In the genomic region with DNA sequence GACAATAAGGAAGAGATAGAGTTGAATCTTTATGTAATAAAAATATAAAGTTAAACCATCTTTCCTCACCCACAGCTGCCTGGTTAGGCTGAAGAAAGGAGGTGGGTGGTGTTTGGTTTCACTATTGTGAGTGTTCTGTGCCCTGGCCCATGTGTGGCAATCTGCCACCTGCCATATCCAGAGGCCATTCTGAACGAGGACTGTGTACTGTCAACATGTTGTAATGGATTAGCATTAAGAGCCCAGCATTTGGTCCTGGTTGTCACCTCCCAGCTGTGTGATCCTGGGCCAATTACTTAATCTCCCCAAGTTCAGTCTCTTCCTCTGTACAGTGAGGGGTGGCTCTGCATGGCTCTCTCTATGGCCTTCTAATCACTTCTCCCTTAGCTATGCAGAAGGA, we compare ENCODE assay signal across 12 cellular contexts.
DNase-seq lines count a peak whose midpoint lies in the region; ATAC-seq and TF ChIP-seq lines count a peak whose summit lies in the region.
"Had no signal": no experiment of that assay in that cellular context is flagged by ENCODE, and none has a peak within 500 bp of the region (broad histone marks: within the 10 kb centered on the region; RNA-seq: fewer than 3 reads in every experiment).

No MANE protein-coding gene starts in this region.

- CTCF ChIA-PET in PC-3 (lab: Charles Lee), result no interaction called here

- H2AFZ ChIP-seq in OCI-LY3 (ENCODE audit: low read depth, low read length), result peak overlapping the region; percentile 60
- H2AFZ ChIP-seq in PC-3 (ENCODE audit: low read length), result no peak overlapping the region

- peak overlapping the region; percentile 4; the same call in 1 of the 2 replicates for H3K4me2 ChIP-seq in OCI-LY3 (ENCODE audit: low read length)
- H3K4me2 ChIP-seq in PC-3 (ENCODE audit: low read length), result no peak overlapping the region

- H3K36me3 ChIP-seq in OCI-LY3 (replicated peaks; ENCODE audit: low read depth, low read length) (peaks cover 2% of the 10 kb centered on the region), PC-3 (ENCODE audit: low read depth, low read length) (no peaks in the 10 kb centered on the region)

- H4K20me1 ChIP-seq in OCI-LY3 (ENCODE audit: insufficient read depth, low read length), result no peaks in the 10 kb centered on the region
- H4K20me1 ChIP-seq in PC-3 (ENCODE audit: low read length), result no peaks in the 10 kb centered on the region

- H3K27ac ChIP-seq in OCI-LY3 (ENCODE audit: low read length) (no peak overlapping the region), PC-3 (ENCODE audit: low read length) (no peak overlapping the region)

- H3K9me2 ChIP-seq in PC-3 (replicated peaks; ENCODE audit: low read length), result no peaks in the 10 kb centered on the region

- BruUV-seq in PC-3 (replicated peaks; lab: Mats Ljungman, UMichigan), result no TSS peak

- DNase-seq in Right ventricle myocardium inferior (ENCODE audit: missing footprints) (no peak), cardiac septum (ENCODE audit: low spot score) (no peak), left lobe of liver (ENCODE audit: low spot score) (peak; percentile 67), PC-3 (no peak), SK-N-DZ (ENCODE audit: low spot score) (no peak)
- DNase-seq in stimulated activated naive CD4-positive, alpha-beta T cell (lab: John Stamatoyannopoulos, UW), result no peak
- DNase-seq: activated naive CD4-positive, alpha-beta T cell treated with anti-CD3 and anti-CD28 coated beads, Interleukin-2, amount 50 U/mL, for 16 hours; Kasumi-1; NCI-H226; SIG-M5 had no signal

- POLR2A ChIA-PET in PC-3 (lab: Charles Lee; ENCODE audit: unreplicated experiment), result no interaction called here

- no peak overlapping the region for H3K9ac ChIP-seq in OCI-LY3 (ENCODE audit: low read length)
- H3K9ac ChIP-seq in PC-3 (ENCODE audit: low read length), result no peak overlapping the region

- H3K9me3 ChIP-seq in OCI-LY3 (ENCODE audit: insufficient read depth, low read length) (peaks cover 26% of the 10 kb centered on the region), PC-3 (ENCODE audit: low read length) (no peaks in the 10 kb centered on the region)

- intact Hi-C loops in Right ventricle myocardium inferior (cut with DNase I) (no loop called here), cardiac septum (cut with DNase I) (no loop called here), PC-3 (cut with micrococcal nuclease) (no loop called here)

- TF ChIP-seq CTCF in OCI-LY3 (IDR thresholded peaks at IDR 0.05; ENCODE audit: low read depth, low read length) (no peak), PC-3 (conservative IDR thresholded peaks at IDR 0.05; ENCODE audit: low read depth, low read length) (no peak)

- peaks cover 18% of the 10 kb centered on the region for H3K4me1 ChIP-seq in OCI-LY3 (ENCODE audit: low read length)
- no peaks in the 10 kb centered on the region for H3K4me1 ChIP-seq in PC-3 (ENCODE audit: insufficient read depth, low read length)

- H3F3A ChIP-seq in PC-3 (ENCODE audit: low read length, unreplicated experiment), result no peaks in the 10 kb centered on the region

- peak; percentile 81 for ATAC-seq in Right ventricle myocardium inferior
- peak; percentile 87 for ATAC-seq in left lobe of liver
- ATAC-seq in PC-3, result no peak
- ATAC-seq in GM18498 (IDR thresholded peaks at IDR 0.05; ENCODE audit: unreplicated experiment), result no peak

- H3K4me3 ChIP-seq in OCI-LY3 (ENCODE audit: low read length) (no peak overlapping the region), PC-3 (ENCODE audit: low read length) (no peak overlapping the region)

- H3K27me3 ChIP-seq in OCI-LY3 (ENCODE audit: low read depth, low read length) (no peaks in the 10 kb centered on the region), PC-3 (ENCODE audit: low read length) (no peaks in the 10 kb centered on the region)

- H3K79me2 ChIP-seq in OCI-LY3 (ENCODE audit: low read length), result no peaks in the 10 kb centered on the region
- H3K79me2 ChIP-seq in PC-3 (ENCODE audit: low read length), result no peaks in the 10 kb centered on the region

Comparison
In these comparisons a context has a peak if more than half of its experiments do, and no peak if none do; other contexts are left out.
1. ATAC-seq: peak in Right ventricle myocardium inferior (single experiment) and left lobe of liver (single experiment); none in PC-3 (single experiment) and GM18498 (single experiment).